In genomic region chr5:111742595-111742994, GRCh38 we compare ENCODE assay signal across 9 cellular contexts. TPM values are rescaled to one million over a fixed set of nuclear protein-coding genes. Genes with fewer than 3 reads are reported as not detected.
DNase-seq lines count a peak whose midpoint lies in the region; ATAC-seq and TF ChIP-seq lines count a peak whose summit lies in the region.
"Had no signal": no experiment of that assay in that cellular context is flagged by ENCODE, and none has a peak within 500 bp of the region (broad histone marks: within the 10 kb centered on the region; RNA-seq: fewer than 3 reads in every experiment).

No MANE protein-coding gene starts in this region.

- no peak overlapping the region for H3K4ac ChIP-seq in mesenchymal stem cell (ENCODE audit: low read depth in 1 of 2, low read length in 2 of 2)

- ATAC-seq in HG02798 (IDR thresholded peaks at IDR 0.05; ENCODE audit: poor library complexity, unreplicated experiment) (no peak), GM19023 (IDR thresholded peaks at IDR 0.05; ENCODE audit: unreplicated experiment) (no peak), GM18519 (IDR thresholded peaks at IDR 0.05; ENCODE audit: low FRiP score, unreplicated experiment) (no peak)

- H2BK15ac ChIP-seq in mesenchymal stem cell (ENCODE audit: low read depth, poor library complexity, severe bottlenecking): no peak overlapping the region

- peaks cover 82% of the 10 kb centered on the region for H3K79me2 ChIP-seq in ACC112 (ENCODE audit: control insufficient read depth, insufficient read depth, low read length, unreplicated experiment)

- no peak overlapping the region for H3K4me2 ChIP-seq in mesenchymal stem cell (ENCODE audit: low read length, poor library complexity, severe bottlenecking)

- H3K79me1 ChIP-seq in mesenchymal stem cell (replicated peaks; ENCODE audit: low read length, poor library complexity, severe bottlenecking): peaks cover 6% of the 10 kb centered on the region

- H3K36me3 ChIP-seq in ACC112 (ENCODE audit: insufficient read depth, low read length): no peaks in the 10 kb centered on the region
- H3K36me3 ChIP-seq in breast epithelium: no peaks in the 10 kb centered on the region
- H3K36me3 ChIP-seq in mesenchymal stem cell (ENCODE audit: control insufficient read depth in 1 of 2, insufficient read depth in 2 of 2, low read depth in 1 of 2, low read length in 2 of 2): no peaks in the 10 kb centered on the region
- H3K36me3 ChIP-seq: neutrophil had no signal

- H2AFZ ChIP-seq in ACC112 (ENCODE audit: low read length, unreplicated experiment) (peak overlapping the region; percentile 55), mesenchymal stem cell (ENCODE audit: low read depth, low read length) (no peak overlapping the region)

- H4K8ac ChIP-seq in mesenchymal stem cell (ENCODE audit: low read length): no peak overlapping the region

- no peak for TF ChIP-seq CTCF in breast epithelium (IDR thresholded peaks at IDR 0.05)

- peak overlapping the region in 1 of 2 experiments; percentile 42 for H3K18ac ChIP-seq in mesenchymal stem cell (ENCODE audit: low read depth in 1 of 2, low read length in 2 of 2)

- TF ChIP-seq POLR2A in breast epithelium (IDR thresholded peaks at IDR 0.05): no peak

- no peak overlapping the region for H2BK5ac ChIP-seq in mesenchymal stem cell (ENCODE audit: low read depth, low read length, poor library complexity, severe bottlenecking)

- DNase-seq in HCEC 1CT (peak; percentile 96), breast epithelium (ENCODE audit: low spot score in 2 of 2) (no peak), mesenchymal stem cell (peak; percentile 46), NCI-H2171 treated with DMSO at 0.1 percent for 48 hours (lab: John Stamatoyannopoulos, UW) (no peak)

- H3K9me3 ChIP-seq in breast epithelium (no peaks in the 10 kb centered on the region), mesenchymal stem cell (ENCODE audit: control insufficient read depth, low read length) (no peaks in the 10 kb centered on the region)
- H3K9me3 ChIP-seq: neutrophil had no signal

- no peak overlapping the region for H2BK12ac ChIP-seq in mesenchymal stem cell (ENCODE audit: low read length in 2 of 2)

- peak overlapping the region; percentile 62 for H3K4me3 ChIP-seq in ACC112 (ENCODE audit: low read depth, low read length)
- H3K4me3 ChIP-seq in breast epithelium: peak overlapping the region in 2 of 3 donors; percentile 8 to 21
- peak overlapping the region in 1 of 2 experiments; percentile 3 for H3K4me3 ChIP-seq in mesenchymal stem cell (ENCODE audit: insufficient read depth in 1 of 2, low read depth in 1 of 2, low read length in 2 of 2)

- no peak overlapping the region for H2AK5ac ChIP-seq in mesenchymal stem cell (ENCODE audit: low read length, severe bottlenecking)

- no peak overlapping the region for H2BK120ac ChIP-seq in mesenchymal stem cell (ENCODE audit: low read depth, low read length)

- WGBS in mesenchymal stem cell: 65% methylated on average over 8 of the region's 8 CpGs

- H3K9ac ChIP-seq in mesenchymal stem cell (ENCODE audit: low read length): peak overlapping the region; percentile 28

- H3K27ac ChIP-seq in ACC112 (ENCODE audit: low read depth, low read length): peak overlapping the region; percentile 79
- H3K27ac ChIP-seq in breast epithelium: peak overlapping the region in 1 of 2 donors; percentile 6
- peak overlapping the region; percentile 77 for H3K27ac ChIP-seq in mesenchymal stem cell (ENCODE audit: low read length, poor library complexity, severe bottlenecking)
- H3K27ac ChIP-seq: neutrophil had no signal

- no peak overlapping the region for H3K23ac ChIP-seq in mesenchymal stem cell (ENCODE audit: low read length in 2 of 2)

- no peak overlapping the region for H3K14ac ChIP-seq in mesenchymal stem cell (ENCODE audit: low read length in 2 of 2)

- intact Hi-C loops in breast epithelium (cut with DNase I; ENCODE audit: low total_unique reads): no loop called here

- no peak overlapping the region for H4K91ac ChIP-seq in mesenchymal stem cell (ENCODE audit: low read length)

- H3K27me3 ChIP-seq in ACC112 (ENCODE audit: insufficient read depth, low read length) (no peaks in the 10 kb centered on the region), breast epithelium (no peaks in the 10 kb centered on the region), mesenchymal stem cell (ENCODE audit: control insufficient read depth in 1 of 2, insufficient read depth in 1 of 2, low read length in 2 of 2) (no peaks in the 10 kb centered on the region)
- H3K27me3 ChIP-seq: neutrophil had no signal

- H3K4me1 ChIP-seq in ACC112 (ENCODE audit: control insufficient read depth, insufficient read depth, low read length, unreplicated experiment) (peaks cover 93% of the 10 kb centered on the region), breast epithelium (no peaks in the 10 kb centered on the region), mesenchymal stem cell (ENCODE audit: control insufficient read depth, insufficient read depth, low read depth, low read length) (peaks cover 8% of the 10 kb centered on the region)

RNA-seq across cellular contexts. Expression of gene NREP, which starts 14.4 kb away (rescaled TPM):
- total RNA-seq in breast epithelium: 1 to 10 TPM; 3.9 to 9.8 (median 9.1) TPM
- polyA plus RNA-seq in mesenchymal stem cell (2013, experiment 1 of 2): 303 TPM
- 305 TPM for polyA plus RNA-seq in mesenchymal stem cell (2013, experiment 2 of 2)

Comparison
In these comparisons a context has a peak if more than half of its experiments do, and no peak if none do; other contexts are left out.
1. DNase-seq: peak in HCEC 1CT (single experiment) and mesenchymal stem cell (single experiment); none in breast epithelium (0 of 2) and NCI-H2171 treated with DMSO at 0.1 percent for 48 hours (single experiment).